ENCODE assay signal across 34 cellular contexts in the genomic region with DNA sequence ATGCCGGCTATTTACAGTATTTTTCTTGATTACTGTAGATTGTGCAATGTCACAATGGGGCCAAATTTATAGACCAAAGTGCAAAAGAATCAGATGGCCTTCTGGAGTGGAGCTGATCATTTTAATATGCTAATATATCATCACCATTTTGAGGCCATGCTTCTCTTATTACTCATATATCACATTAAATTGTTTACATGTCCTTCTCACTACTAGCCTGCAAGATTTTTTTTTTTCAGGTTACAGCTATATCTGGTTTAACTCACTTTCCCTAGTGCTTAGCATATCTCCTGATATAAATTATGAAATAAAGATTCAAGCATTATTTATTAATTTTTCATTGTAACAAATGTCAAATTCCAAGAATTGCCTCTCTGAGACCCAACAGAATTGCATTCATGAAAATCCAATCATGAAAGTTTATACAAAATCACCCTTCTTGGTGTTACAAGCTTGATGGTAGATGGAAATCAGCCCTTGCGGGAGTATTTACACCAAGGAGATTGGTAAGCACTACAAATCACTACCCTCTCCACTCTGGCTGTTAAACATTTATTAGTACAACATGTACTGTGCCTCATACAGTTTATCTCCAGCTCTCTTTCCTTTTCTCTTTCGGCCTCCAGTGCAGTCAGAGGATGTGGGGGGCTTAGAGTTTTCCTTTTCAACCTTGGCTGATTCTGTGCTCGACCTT.
"Had no signal": no experiment of that assay in that cellular context is flagged by ENCODE, and none has a peak within 500 bp of the region (broad histone marks: within the 10 kb centered on the region; RNA-seq: fewer than 3 reads in every experiment).

No MANE protein-coding gene starts in this region.

- H3K4me3 ChIP-seq: esophagus muscularis mucosa, gastroesophageal sphincter had no signal

- H3K9me3 Mint-ChIP-seq: activated B cell treated with CpG ODN at 0.5 μM for 24 hours; activated CD8-positive, alpha-beta T cell treated with anti-CD3 and anti-CD28 coated beads for 36 hours; activated T-cell treated with anti-CD3 and anti-CD28 coated beads, Interleukin-2, amount 50 U/mL, for 4 hours; activated T-helper 17 cell treated with anti-CD3 and anti-CD28 coated beads, Interleukin-2, amount 50 U/mL, for 72 hours; T-helper 1 cell treated with Interleukin-12 subunit alpha and Interleukin-12 subunit beta and Interleukin-4 antibody, amounts not matched to agents 30 μg/mL and 1 μg/mL, for 36 hours had no signal

- H3K4me3 Mint-ChIP-seq: activated B cell treated with CpG ODN at 0.5 μM for 24 hours; activated CD8-positive, alpha-beta T cell treated with anti-CD3 and anti-CD28 coated beads for 36 hours; activated naive CD8-positive, alpha-beta T cell; activated T-cell treated with anti-CD3 and anti-CD28 coated beads, Interleukin-2, amount 50 U/mL, for 4 hours; activated T-helper 17 cell treated with anti-CD3 and anti-CD28 coated beads, Interleukin-2, amount 50 U/mL, for 72 hours; central memory CD8-positive, alpha-beta T cell; effector memory CD8-positive, alpha-beta T cell; T-cell; T-helper 1 cell treated with Interleukin-12 subunit alpha and Interleukin-12 subunit beta and Interleukin-4 antibody, amounts not matched to agents 30 μg/mL and 1 μg/mL, for 36 hours; T-helper 2 cell treated with Interferon-gamma antibody and Interleukin-4, amounts not matched to agents 5 μg/mL and 100 μg/mL, for 36 hours had no signal

- H3K36me3 Mint-ChIP-seq: activated naive CD8-positive, alpha-beta T cell; T-cell had no signal

- H3K4me1 Mint-ChIP-seq: activated B cell treated with CpG ODN at 0.5 μM for 24 hours; activated T-helper 17 cell treated with anti-CD3 and anti-CD28 coated beads, Interleukin-2, amount 50 U/mL, for 72 hours; central memory CD8-positive, alpha-beta T cell; T-cell had no signal

- H3K4me1 ChIP-seq: esophagus muscularis mucosa, gastroesophageal sphincter had no signal

- H3K27me3 ChIP-seq: brain microvascular endothelial cell, esophagus muscularis mucosa, gastroesophageal sphincter had no signal

- H3K36me3 ChIP-seq: brain microvascular endothelial cell, esophagus muscularis mucosa, gastroesophageal sphincter, WERI-Rb-1 had no signal

- H3K27ac ChIP-seq: brain microvascular endothelial cell, esophagus muscularis mucosa, gastroesophageal sphincter, WERI-Rb-1 had no signal

- DNase-seq: activated B cell treated with CpG ODN at 0.5 μM for 24 hours; activated CD4-positive, alpha-beta T cell treated with anti-CD3 and anti-CD28 coated beads for 48 hours; activated CD4-positive, alpha-beta T cell treated with anti-CD3 and anti-CD28 coated beads, Interleukin-2, amount 50 U/mL, for 1 hour; activated CD4-positive, alpha-beta T cell treated with anti-CD3 and anti-CD28 coated beads, Interleukin-2, amount 50 U/mL, for 48 hours; activated CD8-positive, alpha-beta memory T cell treated with anti-CD3 and anti-CD28 coated beads for 24 hours; activated CD8-positive, alpha-beta T cell treated with anti-CD3 and anti-CD28 coated beads for 36 hours; activated effector memory CD4-positive, alpha-beta T cell treated with Interleukin-2 at 50 U/mL for 16 hours; activated gamma-delta T cell treated with Interleukin-2 at 50 U/mL for 16 hours; activated naive CD4-positive, alpha-beta T cell treated with anti-CD3 and anti-CD28 coated beads, Interleukin-2, amount 50 U/mL, for 16 hours; activated naive CD4-positive, alpha-beta T cell treated with Interleukin-2 at 50 U/mL for 16 hours; activated T-cell treated with anti-CD3 and anti-CD28 coated beads, Interleukin-2, amount 50 U/mL, for 4 hours; amniotic stem cell; anterior cingulate cortex; brain microvascular endothelial cell; cortex of kidney; dermis blood vessel endothelial cell; effector CD4-positive, alpha-beta T cell; effector memory CD8-positive, alpha-beta T cell; erythroblast; foreskin melanocyte; head of caudate nucleus; T-cell; T1000; WERI-Rb-1 had no signal

- H3K27ac Mint-ChIP-seq: activated B cell treated with CpG ODN at 0.5 μM for 24 hours; activated CD8-positive, alpha-beta T cell treated with anti-CD3 and anti-CD28 coated beads for 36 hours; activated naive CD8-positive, alpha-beta T cell; activated T-helper 17 cell treated with anti-CD3 and anti-CD28 coated beads, Interleukin-2, amount 50 U/mL, for 72 hours; effector memory CD8-positive, alpha-beta T cell; T-cell; T-helper 1 cell treated with Interleukin-12 subunit alpha and Interleukin-12 subunit beta and Interleukin-4 antibody, amounts not matched to agents 30 μg/mL and 1 μg/mL, for 36 hours; T-helper 2 cell treated with Interferon-gamma antibody and Interleukin-4, amounts not matched to agents 5 μg/mL and 100 μg/mL, for 36 hours had no signal

- FAIRE-seq: astrocyte, bronchial epithelial cell had no signal

- H3K27me3 Mint-ChIP-seq: activated B cell treated with CpG ODN at 0.5 μM for 24 hours; activated CD8-positive, alpha-beta T cell treated with anti-CD3 and anti-CD28 coated beads for 36 hours; activated naive CD8-positive, alpha-beta T cell; activated T-helper 17 cell treated with anti-CD3 and anti-CD28 coated beads, Interleukin-2, amount 50 U/mL, for 72 hours; central memory CD8-positive, alpha-beta T cell; effector memory CD8-positive, alpha-beta T cell; T-cell had no signal

- H3K9me3 ChIP-seq: esophagus muscularis mucosa, gastroesophageal sphincter had no signal

- ATAC-seq: activated CD4-positive, CD25-positive, alpha-beta regulatory T cell treated with anti-CD3 and anti-CD28 coated beads, Interleukin-2, amount 50 U/mL, for 24 hours; activated CD8-positive, alpha-beta T cell treated with anti-CD3 and anti-CD28 coated beads for 36 hours; activated T-cell treated with anti-CD3 and anti-CD28 coated beads, Interleukin-2, amount 50 U/mL, for 4 hours; activated T-helper 17 cell treated with anti-CD3 and anti-CD28 coated beads, Interleukin-2, amount 50 U/mL, for 72 hours; effector memory CD8-positive, alpha-beta T cell; gastroesophageal sphincter; T-cell had no signal
